Comparison of ENCODE assay signal across 9 cellular contexts in genomic region chr12:117063162-117063911, GRCh38. TPM values are rescaled to one million over a fixed set of nuclear protein-coding genes. Genes with fewer than 3 reads are reported as not detected.
DNase-seq lines count a peak whose midpoint lies in the region; ATAC-seq lines count a peak whose summit lies in the region.
"Had no signal": no experiment of that assay in that cellular context is flagged by ENCODE, and none has a peak within 500 bp of the region (broad histone marks: within the 10 kb centered on the region; RNA-seq: fewer than 3 reads in every experiment).

No MANE protein-coding gene starts in this region.

- no peaks in the 10 kb centered on the region for H3K9me3 Mint-ChIP-seq in activated naive CD4-positive, alpha-beta T cell treated with anti-CD3 and anti-CD28 coated beads, Interleukin-2, amount 50 U/mL, for 72 hours

- H3K36me3 Mint-ChIP-seq in activated naive CD4-positive, alpha-beta T cell treated with anti-CD3 and anti-CD28 coated beads, Interleukin-2, amount 50 U/mL, for 72 hours: no peaks in the 10 kb centered on the region

- DNase-seq in activated naive CD4-positive, alpha-beta T cell treated with anti-CD3 and anti-CD28 coated beads, Interleukin-2, amount 50 U/mL, for 72 hours (ENCODE audit: low spot score in 2 of 2): peak in 1 of 2 donors; percentile 7
- peak; percentile 72 for DNase-seq in pons (ENCODE audit: low spot score)
- DNase-seq in HPDE6-E6E7 (ENCODE audit: extremely low spot score): no peak
- no peak for DNase-seq in NCI-H2107 (lab: John Stamatoyannopoulos, UW)
- no peak for DNase-seq in NCI-H1436 treated with DMSO at 0.1 percent for 48 hours (lab: John Stamatoyannopoulos, UW)
- no peak for DNase-seq in cerebellar cortex (ENCODE audit: low spot score)

- H3K27ac Mint-ChIP-seq in activated naive CD4-positive, alpha-beta T cell treated with anti-CD3 and anti-CD28 coated beads, Interleukin-2, amount 50 U/mL, for 72 hours: peak overlapping the region; percentile 84 to 90

- peak; percentile 76 for ATAC-seq in GM19351 (IDR thresholded peaks at IDR 0.05; ENCODE audit: unreplicated experiment)
- peak; percentile 73 for ATAC-seq in HG03571 (IDR thresholded peaks at IDR 0.05; ENCODE audit: unreplicated experiment)
- peak; percentile 62 to 82 for ATAC-seq in activated naive CD4-positive, alpha-beta T cell treated with anti-CD3 and anti-CD28 coated beads, Interleukin-2, amount 50 U/mL, for 72 hours

RNA-seq across cellular contexts. Expression of gene TESC, which starts 35.9 kb away (rescaled TPM):
- 10 to 100 TPM in 1 of 2 donors, 1 to 10 TPM in 1; 9.0 to 22.7 TPM for total RNA-seq in activated naive CD4-positive, alpha-beta T cell treated with anti-CD3 and anti-CD28 coated beads, Interleukin-2, amount 50 U/mL, for 72 hours
- total RNA-seq: LHCN-M2 had no signal
